In genomic region chr7:130065500-130066152, GRCh38 we compare ENCODE assay signal across 33 cellular contexts. TPM values are rescaled to one million over a fixed set of nuclear protein-coding genes. Genes with fewer than 3 reads are reported as not detected.
DNase-seq lines count a peak whose midpoint lies in the region; ATAC-seq, FAIRE-seq and TF ChIP-seq lines count a peak whose summit lies in the region.
"Had no signal": no experiment of that assay in that cellular context is flagged by ENCODE, and none has a peak within 500 bp of the region (broad histone marks: within the 10 kb centered on the region; RNA-seq: fewer than 3 reads in every experiment).

No MANE protein-coding gene starts in this region.

- intact Hi-C loops in K562 (cut with micrococcal nuclease): no loop called here

- TF ChIP-seq RAD21 in SK-N-SH (IDR thresholded peaks at IDR 0.05; ENCODE audit: low read length) (no peak), K562 (CRISPR knock-in tag; conservative IDR thresholded peaks at IDR 0.05 in 1 of 2, IDR thresholded peaks at IDR 0.05 in 1 of 2) (no peak)

- H3K36me3 ChIP-seq in SK-N-SH (replicated peaks in 1 of 2; ENCODE audit: control insufficient read depth in 1 of 2, insufficient read depth in 2 of 2, low read length in 1 of 2): no peaks in the 10 kb centered on the region
- no peaks in the 10 kb centered on the region for H3K36me3 ChIP-seq in K562 (ENCODE audit: control insufficient read depth, insufficient read depth, low read length)
- H3K36me3 ChIP-seq: gastroesophageal sphincter, lower lobe of right lung, upper lobe of left lung had no signal

- FAIRE-seq in K562 (lab: Jason Lieb, UNC): no peak
- FAIRE-seq: bronchial epithelial cell had no signal

- no peak overlapping the region for H3K4me2 ChIP-seq in SK-N-SH
- no peak overlapping the region for H3K4me2 ChIP-seq in K562 (ENCODE audit: insufficient read depth, low read length)
- H3K4me2 ChIP-seq: KMS-11 had no signal

- no peaks in the 10 kb centered on the region for H4K20me1 ChIP-seq in SK-N-SH (ENCODE audit: insufficient read depth)
- no peaks in the 10 kb centered on the region for H4K20me1 ChIP-seq in K562 (replicated peaks; ENCODE audit: control insufficient read depth, insufficient read depth, low read length)

- no peaks in the 10 kb centered on the region for H3K27me3 ChIP-seq in SK-N-SH (ENCODE audit: insufficient read depth)
- H3K27me3 ChIP-seq in K562 (ENCODE audit: control insufficient read depth in 2 of 2, insufficient read depth in 2 of 2, low read length in 2 of 2): no peaks in the 10 kb centered on the region
- H3K27me3 ChIP-seq: upper lobe of left lung had no signal

- POLR2A ChIA-PET in SK-N-SH (lab: Yijun Ruan, JAX) (no interaction called here), K562 (lab: Yijun Ruan, JAX) (no interaction called here)

- H3K9me3 ChIP-seq in SK-N-SH (no peaks in the 10 kb centered on the region), K562 (replicated peaks; ENCODE audit: control insufficient read depth, insufficient read depth, low read depth, low read length) (no peaks in the 10 kb centered on the region)
- H3K9me3 ChIP-seq: gastroesophageal sphincter, lower lobe of right lung, psoas muscle, upper lobe of left lung had no signal

- no TSS peak for BruUV-seq in K562 (replicated peaks; lab: Mats Ljungman, UMichigan)

- peaks cover 6% of the 10 kb centered on the region for H3F3A ChIP-seq in SK-N-SH (replicated peaks; ENCODE audit: insufficient read depth)

- H3K27ac ChIP-seq in SK-N-SH (ENCODE audit: low read depth in 2 of 2, low read length in 1 of 2) (no peak overlapping the region), K562 (ENCODE audit: extremely low read depth, low read depth, low read length) (no peak overlapping the region)
- H3K27ac ChIP-seq: coronary artery, gastroesophageal sphincter, KMS-11, lower lobe of right lung, psoas muscle, upper lobe of left lung had no signal

- TF ChIP-seq POLR2A in K562 (conservative IDR thresholded peaks at IDR 0.05): no peak

- DNase-seq in SK-N-SH (no peak), K562 (ENCODE audit: extremely low read depth in 1 of 4, low spot score in 3 of 4) (no peak), left lobe of liver (ENCODE audit: low spot score) (peak; percentile 86), NCI-H526 treated with DMSO at 0.1 percent for 48 hours (lab: John Stamatoyannopoulos, UW) (no peak), mesenteric fat pad (ENCODE audit: low spot score) (no peak), D341Med (ENCODE audit: low spot score) (no peak)
- DNase-seq: 8988T; activated B cell treated with CpG ODN at 0.5 μM for 24 hours; activated CD4-positive, alpha-beta T cell treated with anti-CD3 and anti-CD28 coated beads, Interleukin-2, amount 10 ng/mL, durations not matched to agents 7 days and 5 days; anterior cingulate cortex; DMS79; GF-D8; lower lobe of right lung; natural killer cell; NCI-H1436; NCI-H2081; NCI-H226; NCI-H69; nucleus accumbens; psoas muscle; Right ventricle myocardium superior; stimulated activated CD4-positive, alpha-beta T cell treated with anti-CD3 and anti-CD28 coated beads, Interleukin-15, amount 100 ng/mL, for 24 hours; stimulated activated CD4-positive, alpha-beta T cell treated with anti-CD3 and anti-CD28 coated beads, Interleukin-4, amount 100 ng/mL, for 4 hours; T1000 had no signal

- TF ChIP-seq CTCF in SK-N-SH (IDR thresholded peaks at IDR 0.05) (no peak), K562 (IDR thresholded peaks at IDR 0.05 in 2 of 3, conservative IDR thresholded peaks at IDR 0.05 in 1 of 3; ENCODE audit: insufficient read depth in 2 of 3, low read depth in 1 of 3, low read length in 3 of 3) (no peak)

- no peaks in the 10 kb centered on the region for H3K9me2 ChIP-seq in SK-N-SH

- H3K9me1 ChIP-seq in K562 (ENCODE audit: control insufficient read depth, insufficient read depth, low read length): no peaks in the 10 kb centered on the region

- H3K4me1 ChIP-seq in SK-N-SH (ENCODE audit: control insufficient read depth in 1 of 2, insufficient read depth in 2 of 2, low read depth in 1 of 2, low read length in 1 of 2) (no peaks in the 10 kb centered on the region), K562 (replicated peaks in 1 of 2; ENCODE audit: control insufficient read depth in 2 of 2, insufficient read depth in 2 of 2, low read length in 2 of 2) (peaks cover 11 to 18% of the 10 kb centered on the region in 2 experiments)
- H3K4me1 ChIP-seq: lower lobe of right lung had no signal

- in situ Hi-C loops in K562 (cut with MboI): loop anchor here (10.0 kb wide), 3 partner anchors 509 to 689 kb away; no protein-coding TSS in a partner anchor

- H3K4me3 ChIP-seq in SK-N-SH (ENCODE audit: low read depth in 2 of 2, low read length in 1 of 2) (no peak overlapping the region), K562 (no peak overlapping the region)
- H3K4me3 ChIP-seq: coronary artery, gastroesophageal sphincter, lower lobe of right lung, psoas muscle, upper lobe of left lung had no signal

- no peak for ATAC-seq in SK-N-SH treated with all-trans-retinoic acid at 6 μM for 48 hours
- no peak for ATAC-seq in K562
- peak; percentile 23 for ATAC-seq in left lobe of liver
- ATAC-seq in HG03135 (IDR thresholded peaks at IDR 0.05; ENCODE audit: unreplicated experiment): no peak
- ATAC-seq: activated naive CD4-positive, alpha-beta T cell treated with anti-CD3 and anti-CD28 coated beads, Interleukin-2, amount 50 U/mL, for 72 hours; gastroesophageal sphincter; lower lobe of right lung; natural killer cell; Panc1; psoas muscle had no signal

- CTCF ChIA-PET in SK-N-SH (lab: Yijun Ruan, JAX) (interaction anchor here (1.3 kb wide), 1 partner anchor 693 kb away, joined by 3 read pairs; no protein-coding TSS in a partner anchor), K562 (lab: Yijun Ruan, JAX; ENCODE audit: low intra/inter-chr PET ratio) (no interaction called here)

- 77% methylated on average over 6 of the region's 6 CpGs for WGBS in SK-N-SH (ENCODE audit: low lambda C conversion rate)
- 67% methylated on average over 6 of the region's 6 CpGs for WGBS in K562 (ENCODE audit: insufficient coverage, low coverage, missing lambda C conversion rate)

- H3K79me2 ChIP-seq in SK-N-SH (ENCODE audit: insufficient read depth) (peaks cover 3% of the 10 kb centered on the region), K562 (ENCODE audit: control insufficient read depth, insufficient read depth, low read length) (peaks cover 4% of the 10 kb centered on the region)

- H2AFZ ChIP-seq in SK-N-SH (ENCODE audit: low read depth) (peak overlapping the region; percentile 17; the same call in 1 of the 2 replicates), K562 (ENCODE audit: low read depth, low read length) (0 out of 2 replicates have a peak overlapping the region, but pooled peaks have one; percentile 10)

- no peak for TF ChIP-seq EP300 in SK-N-SH (IDR thresholded peaks at IDR 0.05; ENCODE audit: borderline replicate concordance in 1 of 2, low read depth in 1 of 2, low read length in 1 of 2)
- TF ChIP-seq EP300 in K562 (IDR thresholded peaks at IDR 0.05; ENCODE audit: low read length): no peak

- H3K9ac ChIP-seq in SK-N-SH (no peak overlapping the region), K562 (ENCODE audit: insufficient read depth in 1 of 2, low read depth in 2 of 2, low read length in 2 of 2) (no peak overlapping the region)
- H3K9ac ChIP-seq: KMS-11 had no signal

RNA-seq across cellular contexts. Expression of gene KLHDC10, which starts 4.7 kb away (rescaled TPM):
- polyA plus RNA-seq in SK-N-SH (2012; rRNA removed): 15.9 and 17.8 TPM in 2 replicates
- polyA plus RNA-seq in SK-N-SH (2012; cell fraction: cytosol; rRNA removed): 17.8 and 20.1 TPM in 2 replicates
- 19.1 and 37.4 TPM in 2 replicates for polyA plus RNA-seq in SK-N-SH (2012; cell fraction: nucleus; rRNA removed)
- 81.9 and 159 TPM in 2 replicates for total RNA-seq in K562 (2011; cell fraction: chromatin; rRNA removed; ENCODE audit: low replicate concordance)
- total RNA-seq in K562 (2011; cell fraction: nucleolus; rRNA removed): 31.5 and 52.2 TPM in 2 replicates
- total RNA-seq in K562 (2011; cell fraction: nucleoplasm; rRNA removed): 65.8 and 115 TPM in 2 replicates
- total RNA-seq in K562 (2014; rRNA removed): 23.7 and 25.6 TPM in 2 replicates
- 31.4 and 33.3 TPM in 2 replicates for total RNA-seq in K562 (2014; rRNA removed; fragmentation: Illumina TruSeq; extraction: Trizol)
- 32.3 and 39.3 TPM in 2 replicates for total RNA-seq in K562 (2015; rRNA removed; fragmentation: Illumina TruSeq; extraction: Trizol)
- total RNA-seq in K562 (2021): 38.7 and 41.7 TPM in 2 replicates
- polyA plus RNA-seq in K562 (2011; rRNA removed): 80.5 and 117 TPM in 2 replicates
- 34.1 and 98.5 TPM in 2 replicates for polyA plus RNA-seq in K562 (2011; cell fraction: cytosol; rRNA removed)
- 64.5 and 148 TPM in 2 replicates for polyA plus RNA-seq in K562 (2011; cell fraction: nucleus; rRNA removed)
- polyA plus RNA-seq in K562 (2012): 25.6 and 27.9 TPM in 2 replicates
- polyA plus RNA-seq in K562 (2014; fragmentation: Illumina TruSeq; extraction: Trizol): 27.8 and 32.0 TPM in 2 replicates
- 10 to 100 TPM in 1 of 2 experiments, 1 to 10 TPM in 1; 9.8 to 11.3 TPM for polyA plus RNA-seq in K562 (2014; fragmentation: Nextera tagmentation; extraction: Ambion mirVana)
- polyA plus RNA-seq in K562 (2014; rRNA removed): 24.2 and 25.4 TPM in 2 replicates
- 161 and 267 TPM in 2 replicates for polyA minus RNA-seq in K562 (2011; rRNA and poly(A)+ RNA removed)
- polyA minus RNA-seq in K562 (2011; cell fraction: cytosol; rRNA and poly(A)+ RNA removed): 47.6 and 59.6 TPM in 2 replicates
- polyA minus RNA-seq in K562 (2011; cell fraction: nucleus; rRNA and poly(A)+ RNA removed): 16.6 and 47.5 TPM in 2 replicates
- 35.3 TPM for total RNA-seq in left lobe of liver
- 30.6 TPM for total RNA-seq in mesenteric fat pad

RNA-seq across cellular contexts. Expression of gene ZC3HC1, which starts 14.5 kb away (rescaled TPM):
- polyA plus RNA-seq in SK-N-SH (2012; rRNA removed) (36.7 and 41.8 TPM in 2 replicates), K562 (2011; rRNA removed) (86.1 and 93.1 TPM in 2 replicates), K562 (2014; fragmentation: Illumina TruSeq; extraction: Trizol) (79.1 and 88.3 TPM in 2 replicates), K562 (2014; fragmentation: Nextera tagmentation; extraction: Ambion mirVana) (100 to 1,000 TPM; 182 to 184 TPM), K562 (2014; rRNA removed) (41.4 and 53.6 TPM in 2 replicates)
- polyA plus RNA-seq in SK-N-SH (2012; cell fraction: cytosol; rRNA removed): 26.2 and 31.2 TPM in 2 replicates
- polyA plus RNA-seq in SK-N-SH (2012; cell fraction: nucleus; rRNA removed): 52.8 and 68.4 TPM in 2 replicates
- total RNA-seq in K562 (2011; cell fraction: chromatin; rRNA removed; ENCODE audit: low replicate concordance): 44.6 and 55.2 TPM in 2 replicates
- total RNA-seq in K562 (2011; cell fraction: nucleolus; rRNA removed): 27.8 and 39.1 TPM in 2 replicates
- 35.3 and 48.6 TPM in 2 replicates for total RNA-seq in K562 (2011; cell fraction: nucleoplasm; rRNA removed)
- total RNA-seq in K562 (2014; rRNA removed) (39.9 and 58.3 TPM in 2 replicates), K562 (2014; rRNA removed; fragmentation: Illumina TruSeq; extraction: Trizol) (57.9 and 58.7 TPM in 2 replicates), K562 (2015; rRNA removed; fragmentation: Illumina TruSeq; extraction: Trizol) (60.8 and 61.1 TPM in 2 replicates), K562 (2021) (61.3 and 61.5 TPM in 2 replicates), left lobe of liver (9.0 TPM), mesenteric fat pad (16.4 TPM)
- polyA plus RNA-seq in K562 (2011; cell fraction: cytosol; rRNA removed): 92.1 and 106 TPM in 2 replicates
- polyA plus RNA-seq in K562 (2011; cell fraction: nucleus; rRNA removed): 50.5 and 58.1 TPM in 2 replicates
- polyA plus RNA-seq in K562 (2012): 44.2 and 51.4 TPM in 2 replicates
- polyA minus RNA-seq in K562 (2011; rRNA and poly(A)+ RNA removed): 51.1 and 58.2 TPM in 2 replicates
- polyA minus RNA-seq in K562 (2011; cell fraction: cytosol; rRNA and poly(A)+ RNA removed): 31.9 and 37.4 TPM in 2 replicates
- polyA minus RNA-seq in K562 (2011; cell fraction: nucleus; rRNA and poly(A)+ RNA removed): 19.8 and 43.2 TPM in 2 replicates
